1 cellular context compared by ENCODE assay signal in genomic region chr6:3166535-3167225, GRCh38.
TF ChIP-seq lines count a peak whose summit lies in the region.

No MANE protein-coding gene starts in this region.

TF ChIP-seq in GM23338, 12 proteins besides CTCF, POLR2A, EP300 and RAD21:
- TF ChIP-seq NANOG (IDR thresholded peaks at IDR 0.05; ENCODE audit: borderline replicate concordance) = peak; percentile 33; the same call in 1 of the 2 replicates
TF ChIP-seq in GM23338: peak in this region for 1; not testable (repeated sequence) for 11.
